In the genomic region with DNA sequence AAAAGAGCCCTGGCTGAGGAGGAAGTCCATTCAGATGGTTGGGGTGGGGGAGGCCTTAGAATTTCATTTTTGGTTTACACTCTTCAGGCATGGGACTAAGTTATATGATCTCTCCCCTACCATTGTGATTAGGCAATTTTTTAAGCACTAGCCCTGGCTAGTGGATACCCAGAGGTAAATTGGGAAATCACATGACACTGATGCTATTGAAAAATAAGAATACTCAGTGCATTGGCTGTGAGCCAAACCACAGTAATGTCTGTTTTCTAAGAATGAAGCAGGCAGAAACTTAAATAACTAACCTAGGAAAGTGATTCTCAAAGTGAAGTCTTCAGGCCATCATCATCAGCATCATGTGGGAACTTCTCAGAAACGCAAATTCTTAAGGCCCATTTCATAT, we compare ENCODE assay signal across 9 cellular contexts.
DNase-seq lines count a peak whose midpoint lies in the region; ATAC-seq, FAIRE-seq and TF ChIP-seq lines count a peak whose summit lies in the region.
"Had no signal": no experiment of that assay in that cellular context is flagged by ENCODE, and none has a peak within 500 bp of the region (broad histone marks: within the 10 kb centered on the region; RNA-seq: fewer than 3 reads in every experiment).

No MANE protein-coding gene starts in this region.

- no peak overlapping the region for H3K4me3 ChIP-seq in brain microvascular endothelial cell (ENCODE audit: low read depth, low read length)
- no peak overlapping the region for H3K4me3 ChIP-seq in HepG2 (replicated peaks in 1 of 3; ENCODE audit: insufficient read depth in 1 of 3, low read depth in 2 of 3, low read length in 3 of 3)

- no peaks in the 10 kb centered on the region for H4K20me1 ChIP-seq in HepG2 (ENCODE audit: insufficient read depth, low read length)

- no peak overlapping the region for H2AFZ ChIP-seq in HepG2 (ENCODE audit: low read length)

- ATAC-seq in GM18499 (IDR thresholded peaks at IDR 0.05; ENCODE audit: insufficient read depth, unreplicated experiment), result peak; percentile 84
- ATAC-seq in GM21447 (IDR thresholded peaks at IDR 0.05; ENCODE audit: unreplicated experiment), result peak; percentile 81
- ATAC-seq in HG03442 (IDR thresholded peaks at IDR 0.05; ENCODE audit: unreplicated experiment), result peak; percentile 77
- ATAC-seq in HepG2, result no peak

- H3K27ac ChIP-seq in brain microvascular endothelial cell (no peak overlapping the region), HepG2 (ENCODE audit: extremely low read length, insufficient read depth, low read length) (no peak overlapping the region)

- BruUV-seq in HepG2 (replicated peaks; lab: Mats Ljungman, UMichigan), result no TSS peak

- H3K9me3 ChIP-seq in HepG2 (ENCODE audit: low read length), result no peaks in the 10 kb centered on the region

- in situ Hi-C loops in brain microvascular endothelial cell (cut with HindIII; ENCODE audit: low pct_ligation_motif_present, low sequenced_read_pairs) (no loop called here), HepG2 (cut with HindIII; ENCODE audit: extremely low pct_ligation_motif_present, low pct_unique_long_range_greater_than_20kb) (no loop called here)

- intact Hi-C loops in HepG2 (cut with micrococcal nuclease; ENCODE audit: unreplicated experiment), result no loop called here

- no peak overlapping the region for H3K4me2 ChIP-seq in HepG2 (ENCODE audit: low read depth, low read length)

- no CpG with 5 or more reads among the region's 1 CpG for WGBS in HepG2 (ENCODE audit: low lambda C conversion rate)

- peak; percentile 1 for DNase-seq in brain microvascular endothelial cell
- DNase-seq in HEK293T (ENCODE audit: extremely low spot score), result no peak
- no peak for DNase-seq in SKM-1 treated with dmso at 0.1 percent for 144 hours (lab: John Stamatoyannopoulos, UW; ENCODE audit: unreplicated experiment)
- DNase-seq in NCI-H748 treated with DMSO at 0.1 percent for 48 hours (lab: John Stamatoyannopoulos, UW), result no peak
- no peak for DNase-seq in HepG2 (ENCODE audit: low spot score)
- DNase-seq: NCI-H524 treated with DMSO at 0.1 percent for 48 hours had no signal

- TF ChIP-seq CTCF in brain microvascular endothelial cell (IDR thresholded peaks at IDR 0.05; ENCODE audit: low read depth, low read length, missing control alignments), result no peak
- TF ChIP-seq CTCF in HepG2 (CRISPR knock-in tag; IDR thresholded peaks at IDR 0.05), result no peak

- FAIRE-seq in HepG2 (lab: Jason Lieb, UNC), result no peak

- no peak for TF ChIP-seq RAD21 in HepG2 (CRISPR knock-in tag; IDR thresholded peaks at IDR 0.05)

- no peaks in the 10 kb centered on the region for H3K4me1 ChIP-seq in HepG2 (ENCODE audit: insufficient read depth, low read length)

- POLR2A ChIA-PET in HEK293T (lab: Yijun Ruan, JAX) (no interaction called here), HepG2 (lab: Yijun Ruan, JAX) (no interaction called here)

- TF ChIP-seq EP300 in HepG2 (IDR thresholded peaks at IDR 0.05; ENCODE audit: low read depth in 2 of 2, low read length in 2 of 2) (no peak), HepG2 (CRISPR knock-in tag; IDR thresholded peaks at IDR 0.05; ENCODE audit: borderline replicate concordance) (no peak)

- no peaks in the 10 kb centered on the region for H3K36me3 ChIP-seq in brain microvascular endothelial cell (replicated peaks)
- no peaks in the 10 kb centered on the region for H3K36me3 ChIP-seq in HepG2 (replicated peaks in 1 of 2; ENCODE audit: control insufficient read depth in 1 of 2, insufficient read depth in 2 of 2, low read length in 2 of 2)

- H3K27me3 ChIP-seq in brain microvascular endothelial cell (replicated peaks) (no peaks in the 10 kb centered on the region), HepG2 (ENCODE audit: control insufficient read depth in 1 of 2, insufficient read depth in 2 of 2, low read length in 2 of 2) (no peaks in the 10 kb centered on the region)

- CTCF ChIA-PET in HEK293T (lab: Yijun Ruan, JAX) (no interaction called here), HepG2 (lab: Yijun Ruan, JAX; ENCODE audit: low intra/inter-chr PET ratio, low total read pairs) (no interaction called here)

- no peaks in the 10 kb centered on the region for H3K79me2 ChIP-seq in HepG2 (ENCODE audit: insufficient read depth, low read length)

- TF ChIP-seq POLR2A in HepG2 (IDR thresholded peaks at IDR 0.05; ENCODE audit: insufficient read depth in 1 of 2, low read depth in 2 of 2, low read length in 2 of 2), result no peak

- H3K9ac ChIP-seq in HepG2 (ENCODE audit: insufficient read depth, low read depth, low read length), result no peak overlapping the region

TF ChIP-seq in HEK293T, 16 proteins besides CTCF, POLR2A, EP300 and RAD21:
- no peak for TF ChIP-seq FOXM1 (IDR thresholded peaks at IDR 0.05; ENCODE audit: borderline replicate concordance)
- no peak for TF ChIP-seq FOXK2 (IDR thresholded peaks at IDR 0.05)

TF ChIP-seq in HepG2, 621 proteins besides CTCF, POLR2A, EP300 and RAD21:
- TF ChIP-seq SNAPC4 (CRISPR knock-in tag; IDR thresholded peaks at IDR 0.05) (no peak), ZNF567 (CRISPR knock-in tag; IDR thresholded peaks at IDR 0.05; ENCODE audit: borderline replicate concordance) (no peak), ZNF83 (CRISPR knock-in tag; IDR thresholded peaks at IDR 0.05; ENCODE audit: borderline replicate concordance) (no peak), FOXK2 (IDR thresholded peaks at IDR 0.05) (no peak), ZNF331 (CRISPR knock-in tag; IDR thresholded peaks at IDR 0.05) (no peak), ZNF367 (CRISPR knock-in tag; IDR thresholded peaks at IDR 0.05; ENCODE audit: borderline replicate concordance) (no peak), KDM2A (CRISPR knock-in tag; IDR thresholded peaks at IDR 0.05; ENCODE audit: borderline replicate concordance, low read depth) (no peak)
TF ChIP-seq in HepG2: peak in this region for 0.
